10 cellular contexts compared by ENCODE assay signal in genomic region chr16:20903116-20903888, GRCh38. TPM values are rescaled to one million over a fixed set of nuclear protein-coding genes. Genes with fewer than 3 reads are reported as not detected.
DNase-seq lines count a peak whose midpoint lies in the region; ATAC-seq and TF ChIP-seq lines count a peak whose summit lies in the region.
"Had no signal": no experiment of that assay in that cellular context is flagged by ENCODE, and none has a peak within 500 bp of the region (broad histone marks: within the 10 kb centered on the region; RNA-seq: fewer than 3 reads in every experiment).

No MANE protein-coding gene starts in this region.

- H3K4me3 Mint-ChIP-seq in activated T-helper 1 cell treated with anti-CD3 and anti-CD28 coated beads, Interleukin-12 subunit alpha, Interleukin-12 subunit beta, Interleukin-2, Interleukin-4 antibody, amounts not matched to agents 30 ng/mL and 10 ng/mL and 1 ng/mL, durations not matched to agents 14 hours and 24 hours and 36 hours, result peak overlapping the region; percentile 47

- no peaks in the 10 kb centered on the region for H3K9me3 ChIP-seq in right atrium auricular region
- H3K9me3 ChIP-seq in mucosa of stomach (ENCODE audit: control insufficient read depth, low read length), result no peaks in the 10 kb centered on the region
- no peaks in the 10 kb centered on the region for H3K9me3 ChIP-seq in vagina

- no peak for DNase-seq in right atrium auricular region (ENCODE audit: low spot score)
- no peak for DNase-seq in Right ventricle myocardium inferior (ENCODE audit: missing footprints)
- no peak for DNase-seq in activated T-helper 1 cell treated with anti-CD3 and anti-CD28 coated beads, Interleukin-12 subunit alpha, Interleukin-12 subunit beta, Interleukin-2, Interleukin-4 antibody, amounts not matched to agents 30 ng/mL and 10 ng/mL and 1 ng/mL, durations not matched to agents 14 hours and 24 hours and 36 hours (ENCODE audit: low spot score)
- DNase-seq in vagina (ENCODE audit: extremely low spot score in 2 of 2), result no peak
- no peak for DNase-seq in caudate nucleus (lab: John Stamatoyannopoulos, UW)
- DNase-seq in G401 (ENCODE audit: low spot score), result no peak
- DNase-seq: DMS153, NCI-H345 had no signal

- no peaks in the 10 kb centered on the region for H3K9me3 Mint-ChIP-seq in activated T-helper 1 cell treated with anti-CD3 and anti-CD28 coated beads, Interleukin-12 subunit alpha, Interleukin-12 subunit beta, Interleukin-2, Interleukin-4 antibody, amounts not matched to agents 30 ng/mL and 10 ng/mL and 1 ng/mL, durations not matched to agents 14 hours and 24 hours and 36 hours

- H3K27me3 ChIP-seq in right atrium auricular region (no peaks in the 10 kb centered on the region), mucosa of stomach (ENCODE audit: control insufficient read depth, insufficient read depth, low read length) (no peaks in the 10 kb centered on the region), vagina (no peaks in the 10 kb centered on the region)

- TF ChIP-seq POLR2A in vagina (IDR thresholded peaks at IDR 0.05), result no peak

- H3K27ac ChIP-seq in right atrium auricular region (peak overlapping the region; percentile 79 to 96), vagina (peak overlapping the region; percentile 79), caudate nucleus (ENCODE audit: low read depth, low read length) (no peak overlapping the region)

- intact Hi-C loops in Right ventricle myocardium inferior (cut with DNase I), result loop anchor here (5.0 kb wide), 1 partner anchor 36 kb away; no protein-coding TSS in a partner anchor
- intact Hi-C loops in activated T-helper 1 cell treated with anti-CD3 and anti-CD28 coated beads, Interleukin-12 subunit alpha, Interleukin-12 subunit beta, Interleukin-2, Interleukin-4 antibody, amounts not matched to agents 30 ng/mL and 10 ng/mL and 1 ng/mL, durations not matched to agents 14 hours and 24 hours and 36 hours (cut with micrococcal nuclease), result no loop called here
- intact Hi-C loops in vagina (cut with DNase I), result no loop called here

- ATAC-seq in Right ventricle myocardium inferior, result no peak
- ATAC-seq in activated CD4-positive, CD25-positive, alpha-beta regulatory T cell treated with anti-CD3 and anti-CD28 coated beads, Interleukin-2, amount 50 U/mL, for 24 hours, result no peak

- H3K4me1 ChIP-seq in right atrium auricular region, result peaks cover 0 to 79% of the 10 kb centered on the region in 2 donors
- peaks cover 57% of the 10 kb centered on the region for H3K4me1 ChIP-seq in mucosa of stomach (ENCODE audit: control insufficient read depth, insufficient read depth, low read length)
- H3K4me1 ChIP-seq in vagina, result peaks cover 82% of the 10 kb centered on the region

- H3K27me3 Mint-ChIP-seq in activated T-helper 1 cell treated with anti-CD3 and anti-CD28 coated beads, Interleukin-12 subunit alpha, Interleukin-12 subunit beta, Interleukin-2, Interleukin-4 antibody, amounts not matched to agents 30 ng/mL and 10 ng/mL and 1 ng/mL, durations not matched to agents 14 hours and 24 hours and 36 hours (ENCODE audit: insufficient read depth), result no peaks in the 10 kb centered on the region

- H3K9ac ChIP-seq in mucosa of stomach (ENCODE audit: low read length), result peak overlapping the region; percentile 23

- H3K4me3 ChIP-seq in right atrium auricular region, result no peak overlapping the region
- no peak overlapping the region for H3K4me3 ChIP-seq in mucosa of stomach (ENCODE audit: low read length)
- H3K4me3 ChIP-seq in vagina, result no peak overlapping the region

- H3K4me1 Mint-ChIP-seq in activated T-helper 1 cell treated with anti-CD3 and anti-CD28 coated beads, Interleukin-12 subunit alpha, Interleukin-12 subunit beta, Interleukin-2, Interleukin-4 antibody, amounts not matched to agents 30 ng/mL and 10 ng/mL and 1 ng/mL, durations not matched to agents 14 hours and 24 hours and 36 hours (ENCODE audit: low read depth), result peaks cover 76% of the 10 kb centered on the region

- H3K27ac Mint-ChIP-seq in activated T-helper 1 cell treated with anti-CD3 and anti-CD28 coated beads, Interleukin-12 subunit alpha, Interleukin-12 subunit beta, Interleukin-2, Interleukin-4 antibody, amounts not matched to agents 30 ng/mL and 10 ng/mL and 1 ng/mL, durations not matched to agents 14 hours and 24 hours and 36 hours, result no peak overlapping the region

- H3K36me3 ChIP-seq in right atrium auricular region (no peaks in the 10 kb centered on the region), mucosa of stomach (ENCODE audit: control insufficient read depth, insufficient read depth, low read length) (no peaks in the 10 kb centered on the region), vagina (no peaks in the 10 kb centered on the region)

- H3K36me3 Mint-ChIP-seq in activated T-helper 1 cell treated with anti-CD3 and anti-CD28 coated beads, Interleukin-12 subunit alpha, Interleukin-12 subunit beta, Interleukin-2, Interleukin-4 antibody, amounts not matched to agents 30 ng/mL and 10 ng/mL and 1 ng/mL, durations not matched to agents 14 hours and 24 hours and 36 hours (ENCODE audit: low read depth), result peaks cover 31% of the 10 kb centered on the region

- in situ Hi-C loops in G401 (cut with HindIII; ENCODE audit: low sequenced_read_pairs), result no loop called here

- TF ChIP-seq CTCF in right atrium auricular region (IDR thresholded peaks at IDR 0.05), result no peak
- no peak for TF ChIP-seq CTCF in vagina (IDR thresholded peaks at IDR 0.05)

RNA-seq across cellular contexts. Expression of gene LYRM1, which starts 2.7 kb away (rescaled TPM):
- total RNA-seq in right atrium auricular region (10 to 100 TPM; 54.2 to 58.7 TPM), Right ventricle myocardium inferior (58.1 TPM), vagina (23.6 TPM)
- 21.2 and 23.7 TPM in 2 replicates for total RNA-seq in activated T-helper 1 cell treated with anti-CD3 and anti-CD28 coated beads, Interleukin-12 subunit alpha, Interleukin-12 subunit beta, Interleukin-2, Interleukin-4 antibody, amounts not matched to agents 30 ng/mL and 10 ng/mL and 1 ng/mL, durations not matched to agents 14 hours and 24 hours and 36 hours
- 59.0 and 88.5 TPM in 2 replicates for total RNA-seq in G401 (2014; rRNA removed; shearing (Covaris generic))

RNA-seq across cellular contexts. Expression of gene DCUN1D3, which starts 3.1 kb away (rescaled TPM):
- total RNA-seq in right atrium auricular region (10 to 100 TPM in 1 of 2 donors, 1 to 10 TPM in 1; 10.0 to 13.4 TPM), Right ventricle myocardium inferior (15.8 TPM), vagina (19.2 TPM)
- total RNA-seq in activated T-helper 1 cell treated with anti-CD3 and anti-CD28 coated beads, Interleukin-12 subunit alpha, Interleukin-12 subunit beta, Interleukin-2, Interleukin-4 antibody, amounts not matched to agents 30 ng/mL and 10 ng/mL and 1 ng/mL, durations not matched to agents 14 hours and 24 hours and 36 hours, result 14.5 and 16.7 TPM in 2 replicates
- 3.4 and 8.6 TPM in 2 replicates for total RNA-seq in G401 (2014; rRNA removed; shearing (Covaris generic))
